In the genomic region with DNA sequence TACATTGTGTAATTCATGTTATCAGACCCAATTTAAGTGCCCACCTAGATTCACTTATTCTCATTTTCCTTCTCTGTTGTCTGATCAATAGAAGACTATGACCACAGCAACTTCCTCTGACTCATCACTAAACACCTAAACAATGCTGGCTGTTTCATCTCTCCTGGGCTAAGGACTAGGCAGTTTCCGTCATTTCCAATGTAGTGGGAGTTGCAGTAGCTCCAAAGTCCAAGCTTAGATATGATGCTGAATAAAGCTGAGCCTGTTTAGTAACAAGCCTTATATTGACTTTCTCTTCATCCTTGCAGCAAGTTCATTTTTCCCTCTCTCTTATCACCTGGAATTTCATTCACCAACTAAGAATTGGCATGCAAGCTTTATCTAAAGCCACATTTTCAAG, we compare ENCODE assay signal across 1 cellular context.
TF ChIP-seq lines count a peak whose summit lies in the region.

No MANE protein-coding gene starts in this region.

TF ChIP-seq in HepG2, 621 proteins besides CTCF, POLR2A, EP300 and RAD21 (continued from another document):
- TF ChIP-seq SOX5 (CRISPR knock-in tag; IDR thresholded peaks at IDR 0.05; ENCODE audit: borderline replicate concordance) (peak; percentile 61; the same call in 1 of the 2 replicates), GZF1 (CRISPR knock-in tag; IDR thresholded peaks at IDR 0.05) (no peak), MBD4 (IDR thresholded peaks at IDR 0.05; ENCODE audit: borderline replicate concordance, low read length) (no peak)
